ENCODE assay signal across 2 cellular contexts in the genomic region with DNA sequence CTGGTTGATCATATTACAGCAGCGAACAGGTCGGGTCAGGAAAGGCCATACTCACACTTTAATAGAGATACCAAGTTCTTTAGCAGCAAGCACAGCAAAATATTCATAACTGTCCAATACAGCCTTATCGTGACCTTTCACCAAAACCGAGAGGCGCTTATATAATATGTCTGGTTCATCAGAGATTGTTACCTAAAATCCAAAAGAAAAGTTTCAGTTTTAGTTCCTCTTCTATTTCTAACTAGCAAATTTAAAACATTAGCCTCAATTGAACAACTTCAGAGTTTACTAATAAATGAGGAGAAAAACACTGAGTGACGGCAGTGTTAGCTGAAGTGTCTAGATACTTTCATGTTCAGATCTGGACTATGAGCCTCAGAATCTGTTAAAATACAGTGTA.
TF ChIP-seq lines count a peak whose summit lies in the region.

No MANE protein-coding gene starts in this region.

TF ChIP-seq in liver, 16 proteins besides CTCF, POLR2A, EP300 and RAD21:
- no peak for TF ChIP-seq TAF1 (conservative IDR thresholded peaks at IDR 0.05)
- TF ChIP-seq EGR1 (IDR thresholded peaks at IDR 0.05; ENCODE audit: low read depth in 2 of 2), result no peak
- TF ChIP-seq REST (IDR thresholded peaks at IDR 0.05), result no peak
- TF ChIP-seq ATF3 (IDR thresholded peaks at IDR 0.05), result no peak
- TF ChIP-seq, protein P1, sequence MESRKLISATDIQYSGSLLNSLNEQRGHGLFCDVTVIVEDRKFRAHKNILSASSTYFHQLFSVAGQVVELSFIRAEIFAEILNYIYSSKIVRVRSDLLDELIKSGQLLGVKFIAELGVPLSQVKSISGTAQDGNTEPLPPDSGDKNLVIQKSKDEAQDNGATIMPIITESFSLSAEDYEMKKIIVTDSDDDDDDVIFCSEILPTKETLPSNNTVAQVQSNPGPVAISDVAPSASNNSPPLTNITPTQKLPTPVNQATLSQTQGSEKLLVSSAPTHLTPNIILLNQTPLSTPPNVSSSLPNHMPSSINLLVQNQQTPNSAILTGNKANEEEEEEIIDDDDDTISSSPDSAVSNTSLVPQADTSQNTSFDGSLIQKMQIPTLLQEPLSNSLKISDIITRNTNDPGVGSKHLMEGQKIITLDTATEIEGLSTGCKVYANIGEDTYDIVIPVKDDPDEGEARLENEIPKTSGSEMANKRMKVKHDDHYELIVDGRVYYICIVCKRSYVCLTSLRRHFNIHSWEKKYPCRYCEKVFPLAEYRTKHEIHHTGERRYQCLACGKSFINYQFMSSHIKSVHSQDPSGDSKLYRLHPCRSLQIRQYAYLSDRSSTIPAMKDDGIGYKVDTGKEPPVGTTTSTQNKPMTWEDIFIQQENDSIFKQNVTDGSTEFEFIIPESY (IDR thresholded peaks at IDR 0.05), result no peak
- TF ChIP-seq FOXA1 (IDR thresholded peaks at IDR 0.05), result no peak
- no peak for TF ChIP-seq JUND (IDR thresholded peaks at IDR 0.05)
- no peak for TF ChIP-seq MAX (IDR thresholded peaks at IDR 0.05)
- no peak for TF ChIP-seq HNF4A (conservative IDR thresholded peaks at IDR 0.05)
- TF ChIP-seq GABPA (IDR thresholded peaks at IDR 0.05 in 1 of 2, conservative IDR thresholded peaks at IDR 0.05 in 1 of 2), result no peak
- TF ChIP-seq FOXA2 (IDR thresholded peaks at IDR 0.05), result no peak
- no peak for TF ChIP-seq SP1 (IDR thresholded peaks at IDR 0.05)
- TF ChIP-seq YY1 (IDR thresholded peaks at IDR 0.05), result no peak
- TF ChIP-seq HNF4G (IDR thresholded peaks at IDR 0.05), result no peak
- TF ChIP-seq NR2F2 (IDR thresholded peaks at IDR 0.05), result no peak
- TF ChIP-seq RXRA (IDR thresholded peaks at IDR 0.05), result no peak

TF ChIP-seq in HepG2, 621 proteins besides CTCF, POLR2A, EP300 and RAD21:
- no peak for TF ChIP-seq HNF4A (CRISPR knock-in tag; IDR thresholded peaks at IDR 0.05)
- TF ChIP-seq HOXA9 (CRISPR knock-in tag; IDR thresholded peaks at IDR 0.05; ENCODE audit: borderline replicate concordance), result no peak
- TF ChIP-seq ARNTL (CRISPR knock-in tag; IDR thresholded peaks at IDR 0.05), result no peak
- TF ChIP-seq ZNF407 (CRISPR knock-in tag; IDR thresholded peaks at IDR 0.05; ENCODE audit: not compliant biosample characterization), result no peak
- TF ChIP-seq, protein P2, sequence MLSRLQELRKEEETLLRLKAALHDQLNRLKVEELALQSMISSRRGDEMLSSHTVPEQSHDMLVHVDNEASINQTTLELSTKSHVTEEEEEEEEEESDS (CRISPR knock-in tag; IDR thresholded peaks at IDR 0.05; ENCODE audit: borderline replicate concordance), result no peak
- TF ChIP-seq ZNF567 (CRISPR knock-in tag; IDR thresholded peaks at IDR 0.05; ENCODE audit: borderline replicate concordance), result no peak
TF ChIP-seq in HepG2: peak in this region for 0.
